In genomic region chr6:18323935-18324707, GRCh38 we compare ENCODE assay signal across 1 cellular context.
TF ChIP-seq lines count a peak whose summit lies in the region.

No MANE protein-coding gene starts in this region.

TF ChIP-seq in K562, 482 proteins besides CTCF, POLR2A, EP300 and RAD21 (continued from another document):
- no peak for TF ChIP-seq STAT6 (CRISPR knock-in tag; IDR thresholded peaks at IDR 0.05)
- TF ChIP-seq KDM2B (CRISPR knock-in tag; IDR thresholded peaks at IDR 0.05) = no peak
- TF ChIP-seq SMC3 (conservative IDR thresholded peaks at IDR 0.05; ENCODE audit: insufficient read depth, low read depth, low read length) = peak; percentile 51
- TF ChIP-seq ZNF239 (CRISPR knock-in tag; IDR thresholded peaks at IDR 0.05) = no peak
- TF ChIP-seq SIX5 (IDR thresholded peaks at IDR 0.05; ENCODE audit: borderline replicate concordance in 1 of 2, insufficient read depth in 1 of 2, low read depth in 1 of 2, low read length in 2 of 2) = no peak
- no peak for TF ChIP-seq MTA3 (IDR thresholded peaks at IDR 0.05; ENCODE audit: borderline replicate concordance)
- no peak for TF ChIP-seq ILF3 (IDR thresholded peaks at IDR 0.05; ENCODE audit: borderline replicate concordance)
TF ChIP-seq in K562: peak in this region for 5.
